In genomic region chr10:19788902-19789301, GRCh38 we compare ENCODE assay signal across 1 cellular context.
TF ChIP-seq lines count a peak whose summit lies in the region.

No MANE protein-coding gene starts in this region.

TF ChIP-seq in H1, 55 proteins besides CTCF, POLR2A, EP300 and RAD21:
- TF ChIP-seq RNF2 (IDR thresholded peaks at IDR 0.05; ENCODE audit: borderline replicate concordance, low read depth, low read length, missing control alignments, poor library complexity, severe bottlenecking), result no peak
- TF ChIP-seq TEAD4 (IDR thresholded peaks at IDR 0.05; ENCODE audit: low read depth, low read length), result peak; percentile 79
TF ChIP-seq in H1: peak in this region for 1.
